28 cellular contexts compared by ENCODE assay signal in the genomic region with DNA sequence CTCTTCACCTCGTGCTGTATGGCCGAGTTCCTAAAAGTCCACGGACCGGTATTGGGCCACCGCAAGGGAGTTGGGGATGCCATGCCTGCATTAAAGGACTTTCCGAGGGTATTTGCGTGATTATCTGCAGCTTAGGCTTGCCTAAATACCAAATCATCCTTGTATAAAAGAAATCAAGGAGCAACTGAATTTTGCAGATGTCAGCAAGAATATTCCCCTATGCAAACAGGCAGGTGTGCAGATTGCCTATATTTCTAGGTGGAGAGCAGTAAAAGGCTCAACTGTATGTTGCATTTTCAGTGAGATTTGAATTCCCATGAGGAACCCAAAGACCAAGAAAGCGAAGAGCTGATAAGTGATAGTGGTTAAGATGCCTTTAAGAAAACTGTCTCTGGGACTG.
"Had no signal": no experiment of that assay in that cellular context is flagged by ENCODE, and none has a peak within 500 bp of the region (broad histone marks: within the 10 kb centered on the region; RNA-seq: fewer than 3 reads in every experiment).

No MANE protein-coding gene starts in this region.

- FAIRE-seq: frontal cortex had no signal

- ATAC-seq: activated CD4-positive, alpha-beta T cell treated with anti-CD3 and anti-CD28 coated beads for 36 hours; activated CD8-positive, alpha-beta memory T cell treated with anti-CD3 and anti-CD28 coated beads, Interleukin-2, amount 10 ng/mL, durations not matched to agents 7 days and 5 days; activated CD8-positive, alpha-beta T cell treated with anti-CD3 and anti-CD28 coated beads, Interleukin-2, amount 10 ng/mL, durations not matched to agents 7 days and 5 days; activated naive CD8-positive, alpha-beta T cell treated with anti-CD3 and anti-CD28 coated beads, Interleukin-2, amount 50 U/mL, for 24 hours; body of pancreas; esophagus mucosa had no signal

- H3K27ac ChIP-seq: adrenal gland, body of pancreas, colonic mucosa, dorsolateral prefrontal cortex had no signal

- DNase-seq: activated CD4-positive, alpha-beta memory T cell treated with anti-CD3 and anti-CD28 coated beads for 36 hours; activated CD4-positive, alpha-beta T cell treated with anti-CD3 and anti-CD28 coated beads for 36 hours; activated CD4-positive, alpha-beta T cell treated with anti-CD3 and anti-CD28 coated beads, Interleukin-2, amount 10 ng/mL, durations not matched to agents 24 days and 14 days; activated CD4-positive, CD25-positive, alpha-beta regulatory T cell; activated CD4-positive, CD25-positive, alpha-beta regulatory T cell treated with anti-CD3 and anti-CD28 coated beads, Interleukin-2, amount 50 U/mL, for 72 hours; activated CD8-positive, alpha-beta memory T cell treated with anti-CD3 and anti-CD28 coated beads, Interleukin-2, amount 10 ng/mL, durations not matched to agents 7 days and 5 days; activated CD8-positive, alpha-beta memory T cell treated with anti-CD3 and anti-CD28 coated beads, Interleukin-2, amount 50 U/mL, for 4 hours; activated CD8-positive, alpha-beta T cell treated with anti-CD3 and anti-CD28 coated beads, Interleukin-2, amount 10 ng/mL, durations not matched to agents 7 days and 5 days; activated naive CD4-positive, alpha-beta T cell treated with anti-CD3 and anti-CD28 coated beads for 36 hours; activated naive CD8-positive, alpha-beta T cell treated with anti-CD3 and anti-CD28 coated beads for 36 hours; activated naive CD8-positive, alpha-beta T cell treated with anti-CD3 and anti-CD28 coated beads, Interleukin-2, amount 50 U/mL, for 24 hours; activated T-cell treated with anti-CD3 and anti-CD28 coated beads, Interleukin-2, amount 50 U/mL, for 1 hour; activated T-cell treated with anti-CD3 and anti-CD28 coated beads, Interleukin-2, amount 50 U/mL, for 48 hours; adrenal gland; amygdala; aorta; body of pancreas; central memory CD4-positive, alpha-beta T cell; cerebellar nuclear complex; colonic mucosa; dorsolateral prefrontal cortex; effector memory CD4-positive, alpha-beta T cell; endodermal cell; foreskin fibroblast; head of caudate nucleus; T-helper 2 cell had no signal

- H3K27me3 ChIP-seq: adrenal gland, body of pancreas, colonic mucosa, dorsolateral prefrontal cortex had no signal

- H3K4me3 ChIP-seq: adrenal gland, body of pancreas, colonic mucosa, dorsolateral prefrontal cortex had no signal

- H3K9me3 ChIP-seq: adrenal gland, body of pancreas, colonic mucosa had no signal

- H3K4me1 ChIP-seq: adrenal gland, body of pancreas, colonic mucosa had no signal

- H3K36me3 ChIP-seq: adrenal gland, colonic mucosa had no signal
